8 cellular contexts compared by ENCODE assay signal in genomic region chrX:15674899-15675489, GRCh38. TPM values are rescaled to one million over a fixed set of nuclear protein-coding genes. Genes with fewer than 3 reads are reported as not detected.
DNase-seq lines count a peak whose midpoint lies in the region; ATAC-seq, FAIRE-seq and TF ChIP-seq lines count a peak whose summit lies in the region.

No MANE protein-coding gene starts in this region.

- H3K27ac ChIP-seq in right atrium auricular region (peak overlapping the region; percentile 91 to 97), psoas muscle (peak overlapping the region; percentile 97)

- ATAC-seq in HG02852 (IDR thresholded peaks at IDR 0.05; ENCODE audit: unreplicated experiment) (peak; percentile 81), psoas muscle (peak; percentile 93 to 96 (median 94))

- FAIRE-seq in urothelium cell line (lab: Jason Lieb, UNC), result no peak

- H3K36me3 ChIP-seq in right atrium auricular region (no peaks in the 10 kb centered on the region), psoas muscle (ENCODE audit: insufficient read depth in 1 of 2, low read depth in 1 of 2) (peaks cover 0 to 5% of the 10 kb centered on the region in 2 donors)

- intact Hi-C loops in psoas muscle (cut with DNase I), result loop anchor here in 1 of 2 donors (5.0 to 10.0 kb wide), 2 partner anchors 182 to 340 kb away; partner anchors contain the start of gene PIGA

- TF ChIP-seq CTCF in GM13977 (IDR thresholded peaks at IDR 0.05; ENCODE audit: extremely low read depth, insufficient read depth, missing control alignments) (no peak), right atrium auricular region (IDR thresholded peaks at IDR 0.05) (no peak), psoas muscle (IDR thresholded peaks at IDR 0.05) (no peak)

- in situ Hi-C loops in GM13977 (cut with MboI; ENCODE audit: low pct_unique_long_range_greater_than_20kb, low sequenced_read_pairs, unreplicated experiment), result loop anchor here (25.0 kb wide), 2 partner anchors 188 to 338 kb away; partner anchors contain the start of genes PIGA and PIR

- H3K4me1 ChIP-seq in right atrium auricular region, result peaks cover 0 to 23% of the 10 kb centered on the region in 2 donors
- peaks cover 14% of the 10 kb centered on the region for H3K4me1 ChIP-seq in psoas muscle

- H3K4me3 ChIP-seq in right atrium auricular region, result peak overlapping the region; percentile 58 to 80
- H3K4me3 ChIP-seq in psoas muscle, result peak overlapping the region; percentile 82

- WGBS in psoas muscle, 3 donors, result 0% methylated on average over 39 to 46 of the region's 46 CpGs

- DNase-seq in GM13977 (ENCODE audit: low spot score), result peak; percentile 83
- peak; percentile 21 for DNase-seq in NCI-H1436 treated with DMSO at 0.1 percent for 48 hours (lab: John Stamatoyannopoulos, UW)
- peak; percentile 93 for DNase-seq in SW480 (ENCODE audit: low spot score)
- DNase-seq in amygdala (lab: John Stamatoyannopoulos, UW), result peak in 55 of 56 donors; percentile 51 to 99 (median 85)
- peak; percentile 94 for DNase-seq in right atrium auricular region (ENCODE audit: low spot score)
- DNase-seq in psoas muscle, result peak; percentile 92 to 97
- DNase-seq in urothelium cell line (ENCODE audit: low spot score), result peak; percentile 62

- H3K27me3 ChIP-seq in right atrium auricular region, result no peaks in the 10 kb centered on the region
- H3K27me3 ChIP-seq in psoas muscle (ENCODE audit: insufficient read depth in 3 of 3, low read length in 2 of 3), result peaks cover 0 to 3% (median 0%) of the 10 kb centered on the region in 3 donors

- H3K9me3 ChIP-seq in right atrium auricular region (no peaks in the 10 kb centered on the region), psoas muscle (no peaks in the 10 kb centered on the region)

RNA-seq across cellular contexts. Expression of gene CLTRN, which starts 10.4 kb away (rescaled TPM):
- under 1 TPM; 0.28 to 0.70 TPM for total RNA-seq in right atrium auricular region
- total RNA-seq in psoas muscle, result not detected
- not detected for polyA plus RNA-seq in psoas muscle

Comparison
In these comparisons a context has a peak if more than half of its experiments do, and no peak if none do; other contexts are left out.
1. Peak in every context shown above with its lines: DNase-seq, ATAC-seq, H3K4me3 ChIP-seq and H3K27ac ChIP-seq.
2. DNase-seq: peak in every context shown above with its lines; median percentile 94 in psoas muscle; 94 in right atrium auricular region; 93 in SW480; 85 in amygdala; 83 in GM13977; 62 in urothelium cell line; 21 in NCI-H1436 treated with DMSO at 0.1 percent for 48 hours.